In the genomic region with DNA sequence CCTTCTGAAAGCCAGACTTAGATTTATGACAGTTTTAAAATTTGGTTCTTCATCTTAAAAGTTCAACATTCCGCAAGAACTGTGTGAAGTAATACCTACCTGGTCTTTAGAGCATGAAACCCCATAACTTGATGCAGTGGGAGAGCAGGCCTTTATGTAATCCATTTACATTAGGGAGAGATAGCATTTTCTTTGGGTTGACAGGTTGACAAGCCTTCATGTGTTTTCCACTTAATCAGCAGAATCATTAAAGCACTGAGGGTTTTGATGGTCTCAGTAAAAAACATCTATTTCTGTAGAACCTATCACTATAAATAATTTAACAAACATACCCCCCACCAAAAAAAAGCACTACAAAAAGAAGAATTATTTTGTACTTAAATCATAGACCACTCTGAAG, we compare ENCODE assay signal across 33 cellular contexts.
DNase-seq lines count a peak whose midpoint lies in the region; ATAC-seq, FAIRE-seq and TF ChIP-seq lines count a peak whose summit lies in the region.
"Had no signal": no experiment of that assay in that cellular context is flagged by ENCODE, and none has a peak within 500 bp of the region (broad histone marks: within the 10 kb centered on the region; RNA-seq: fewer than 3 reads in every experiment).

No MANE protein-coding gene starts in this region.

- TF ChIP-seq POLR2A in HepG2 (IDR thresholded peaks at IDR 0.05; ENCODE audit: insufficient read depth in 1 of 2, low read depth in 2 of 2, low read length in 2 of 2) (no peak), right lobe of liver (IDR thresholded peaks at IDR 0.05) (no peak), A549 (IDR thresholded peaks at IDR 0.05; ENCODE audit: low read length) (no peak)

- 5% methylated on average over 1 of the region's 1 CpG for WGBS in HepG2 (ENCODE audit: low lambda C conversion rate)
- WGBS in right lobe of liver (ENCODE audit: insufficient coverage, low coverage, low lambda C conversion rate, missing lambda C conversion rate), result 77% methylated on average over 1 of the region's 1 CpG
- WGBS in A549 (ENCODE audit: missing lambda C conversion rate), result 57% methylated on average over 1 of the region's 1 CpG
- no CpG with 5 or more reads among the region's 1 CpG for WGBS in mesendoderm (ENCODE audit: extremely low coverage, insufficient coverage, low lambda C conversion rate)

- H2AK5ac ChIP-seq in mesendoderm (ENCODE audit: low read length), result no peak overlapping the region

- H3K36me3 ChIP-seq in HepG2 (replicated peaks in 1 of 2; ENCODE audit: control insufficient read depth in 1 of 2, insufficient read depth in 2 of 2, low read length in 2 of 2) (no peaks in the 10 kb centered on the region), right lobe of liver (no peaks in the 10 kb centered on the region), mesendoderm (ENCODE audit: control insufficient read depth, insufficient read depth, low read length) (no peaks in the 10 kb centered on the region), neural cell (ENCODE audit: insufficient read depth, low read length) (no peaks in the 10 kb centered on the region)
- H3K36me3 ChIP-seq: BE2C; BLaER1; BLaER1 treated with 17β-estradiol and CSF1 and Interleukin-3, amounts not matched to agents 10 nM and 100 nM had no signal

- H3K9me3 ChIP-seq in HepG2 (ENCODE audit: low read length) (no peaks in the 10 kb centered on the region), right lobe of liver (no peaks in the 10 kb centered on the region), A549 (no peaks in the 10 kb centered on the region), neural cell (ENCODE audit: low read length) (no peaks in the 10 kb centered on the region)
- H3K9me3 ChIP-seq: BE2C; BLaER1; BLaER1 treated with 17β-estradiol and CSF1 and Interleukin-3, amounts not matched to agents 10 nM and 100 nM; Caco-2 had no signal

- intact Hi-C loops in HepG2 (cut with micrococcal nuclease; ENCODE audit: unreplicated experiment) (no loop called here), right lobe of liver (cut with DNase I) (no loop called here)

- no peak overlapping the region for H3K18ac ChIP-seq in mesendoderm (ENCODE audit: low read length)

- H3K4me2 ChIP-seq in HepG2 (ENCODE audit: low read depth, low read length), result no peak overlapping the region
- no peak overlapping the region for H3K4me2 ChIP-seq in A549
- no peak overlapping the region for H3K4me2 ChIP-seq in mesendoderm (ENCODE audit: low read length)
- H3K4me2 ChIP-seq in neural cell (ENCODE audit: low read length), result peak overlapping the region; percentile 53
- H3K4me2 ChIP-seq: BLaER1; BLaER1 treated with 17β-estradiol and CSF1 and Interleukin-3, amounts not matched to agents 10 nM and 100 nM had no signal

- H3F3A ChIP-seq in neural cell (ENCODE audit: insufficient read depth, low read length, poor library complexity, severe bottlenecking), result peaks cover 3% of the 10 kb centered on the region

- H3K23ac ChIP-seq in mesendoderm (ENCODE audit: low read length), result no peak overlapping the region

- H2BK120ac ChIP-seq in mesendoderm (ENCODE audit: low read depth, low read length), result peak overlapping the region; percentile 14

- H4K5ac ChIP-seq in mesendoderm (ENCODE audit: low read length), result no peak overlapping the region

- in situ Hi-C loops in HepG2 (cut with HindIII; ENCODE audit: extremely low pct_ligation_motif_present, low pct_unique_long_range_greater_than_20kb), result no loop called here

- H3K9me2 ChIP-seq in neural cell (ENCODE audit: insufficient read depth, low read length), result no peaks in the 10 kb centered on the region

- TF ChIP-seq RAD21 in HepG2 (CRISPR knock-in tag; IDR thresholded peaks at IDR 0.05) (no peak), A549 (conservative IDR thresholded peaks at IDR 0.05 in 1 of 2, IDR thresholded peaks at IDR 0.05 in 1 of 2) (no peak), neural cell (conservative IDR thresholded peaks at IDR 0.05) (no peak)

- H3K79me2 ChIP-seq in HepG2 (ENCODE audit: insufficient read depth, low read length), result no peaks in the 10 kb centered on the region
- no peaks in the 10 kb centered on the region for H3K79me2 ChIP-seq in mesendoderm (ENCODE audit: control insufficient read depth, insufficient read depth, low read length)
- H3K79me2 ChIP-seq in neural cell (replicated peaks; ENCODE audit: insufficient read depth, low read length), result no peaks in the 10 kb centered on the region

- no peak for DNase-seq in HepG2 (ENCODE audit: low spot score)
- DNase-seq in right lobe of liver, result no peak
- no peak for DNase-seq in A549 (ENCODE audit: low read depth in 1 of 2, low spot score in 1 of 2)
- DNase-seq in mesendoderm, result no peak
- no peak for DNase-seq in DMS53 (lab: John Stamatoyannopoulos, UW)
- no peak for DNase-seq in NCI-H1436 (lab: John Stamatoyannopoulos, UW)
- no peak for DNase-seq in substantia nigra (lab: John Stamatoyannopoulos, UW)
- DNase-seq: 8988T; ACHN; AML-193; BE2C; C1 segment of cervical spinal cord; Caco-2; Calu3; CD4-positive, alpha-beta memory T cell; CD4-positive, alpha-beta T cell; CD4-positive, CD25-positive, alpha-beta regulatory T cell; CD8-positive, alpha-beta memory T cell; CD8-positive, alpha-beta T cell; COR-L47; DMS 273 treated with DMSO at 0.1 percent for 48 hours; DMS153; DMS79; DMS79 treated with DMSO at 0.1 percent for 48 hours; DND-41; EL had no signal

- ATAC-seq in HepG2 (no peak), right lobe of liver (no peak), A549 (no peak)
- ATAC-seq: CD8-positive, alpha-beta T cell had no signal

- no peak for TF ChIP-seq CTCF in HepG2 (CRISPR knock-in tag; IDR thresholded peaks at IDR 0.05)
- TF ChIP-seq CTCF in right lobe of liver (IDR thresholded peaks at IDR 0.05), result no peak
- no peak for TF ChIP-seq CTCF in A549 (IDR thresholded peaks at IDR 0.05)
- no peak for TF ChIP-seq CTCF in neural cell (IDR thresholded peaks at IDR 0.05; ENCODE audit: poor library complexity, severe bottlenecking)

- H3K4ac ChIP-seq in mesendoderm (ENCODE audit: low read depth, low read length), result no peak overlapping the region

- no peak overlapping the region for H2AFZ ChIP-seq in HepG2 (ENCODE audit: low read length)
- H2AFZ ChIP-seq in neural cell (ENCODE audit: low read depth, low read length), result no peak overlapping the region

- no peaks in the 10 kb centered on the region for H3K79me1 ChIP-seq in mesendoderm (ENCODE audit: low read length)

- no peak overlapping the region for H3K27ac ChIP-seq in HepG2 (ENCODE audit: extremely low read length, insufficient read depth, low read length)
- H3K27ac ChIP-seq in right lobe of liver, result no peak overlapping the region
- no peak overlapping the region for H3K27ac ChIP-seq in A549
- H3K27ac ChIP-seq in mesendoderm (ENCODE audit: low read depth, low read length), result no peak overlapping the region
- peak overlapping the region; percentile 52 for H3K27ac ChIP-seq in neural cell (ENCODE audit: low read length)
- no peak overlapping the region for H3K27ac ChIP-seq in substantia nigra (ENCODE audit: low read depth, low read length, poor library complexity, severe bottlenecking)
- H3K27ac ChIP-seq: 22Rv1; BLaER1; BLaER1 treated with 17β-estradiol and CSF1 and Interleukin-3, amounts not matched to agents 10 nM and 100 nM; C4-2B had no signal

- POLR2A ChIA-PET in HepG2 (lab: Yijun Ruan, JAX), result no interaction called here
- POLR2A ChIA-PET in A549 (lab: Yijun Ruan, JAX), result no interaction called here

- H2BK5ac ChIP-seq in mesendoderm (ENCODE audit: low read length), result no peak overlapping the region

- BruUV-seq in HepG2 (replicated peaks; lab: Mats Ljungman, UMichigan), result no TSS peak

- H2BK15ac ChIP-seq in mesendoderm (replicated peaks; ENCODE audit: low read depth), result no peak overlapping the region

- no peak overlapping the region for H4K8ac ChIP-seq in mesendoderm (ENCODE audit: low read depth, low read length)

- H3K27me3 ChIP-seq in HepG2 (ENCODE audit: control insufficient read depth in 1 of 2, insufficient read depth in 2 of 2, low read length in 2 of 2) (no peaks in the 10 kb centered on the region), right lobe of liver (no peaks in the 10 kb centered on the region), mesendoderm (ENCODE audit: insufficient read depth, low read length, poor library complexity) (no peaks in the 10 kb centered on the region), neural cell (ENCODE audit: insufficient read depth, low read depth, low read length) (no peaks in the 10 kb centered on the region)
- H3K27me3 ChIP-seq: BE2C; BLaER1; BLaER1 treated with 17β-estradiol and CSF1 and Interleukin-3, amounts not matched to agents 10 nM and 100 nM had no signal

- H3K9ac ChIP-seq in HepG2 (ENCODE audit: insufficient read depth, low read depth, low read length), result no peak overlapping the region
- H3K9ac ChIP-seq in mesendoderm (ENCODE audit: low read length), result no peak overlapping the region
- no peak overlapping the region for H3K9ac ChIP-seq in neural cell (ENCODE audit: low read length)
- H3K9ac ChIP-seq: BLaER1; BLaER1 treated with 17β-estradiol and CSF1 and Interleukin-3, amounts not matched to agents 10 nM and 100 nM had no signal

- H3K4me1 ChIP-seq in HepG2 (ENCODE audit: insufficient read depth, low read length), result no peaks in the 10 kb centered on the region
- H3K4me1 ChIP-seq in right lobe of liver, result no peaks in the 10 kb centered on the region
- no peaks in the 10 kb centered on the region for H3K4me1 ChIP-seq in A549
- no peaks in the 10 kb centered on the region for H3K4me1 ChIP-seq in mesendoderm (ENCODE audit: control insufficient read depth, low read depth, low read length)
- H3K4me1 ChIP-seq: BE2C; BLaER1; BLaER1 treated with 17β-estradiol and CSF1 and Interleukin-3, amounts not matched to agents 10 nM and 100 nM; Caco-2 had no signal

- H4K20me1 ChIP-seq in HepG2 (ENCODE audit: insufficient read depth, low read length), result no peaks in the 10 kb centered on the region
- H4K20me1 ChIP-seq in neural cell (ENCODE audit: insufficient read depth), result no peaks in the 10 kb centered on the region
- H4K20me1 ChIP-seq: BLaER1; BLaER1 treated with 17β-estradiol and CSF1 and Interleukin-3, amounts not matched to agents 10 nM and 100 nM had no signal

- TF ChIP-seq EP300 in HepG2 (IDR thresholded peaks at IDR 0.05; ENCODE audit: low read depth in 2 of 2, low read length in 2 of 2) (no peak), HepG2 (CRISPR knock-in tag; IDR thresholded peaks at IDR 0.05; ENCODE audit: borderline replicate concordance) (no peak), A549 (IDR thresholded peaks at IDR 0.05) (no peak), neural cell (conservative IDR thresholded peaks at IDR 0.05; ENCODE audit: poor library complexity, severe bottlenecking) (peak; percentile 84)

- FAIRE-seq in HepG2 (lab: Jason Lieb, UNC) (no peak), A549 (lab: Jason Lieb, UNC) (no peak)
- FAIRE-seq: A204.1, D721Med had no signal

- CTCF ChIA-PET in HepG2 (lab: Yijun Ruan, JAX; ENCODE audit: low intra/inter-chr PET ratio, low total read pairs) (no interaction called here), A549 (lab: Yijun Ruan, JAX) (no interaction called here)

- H3K4me3 ChIP-seq in HepG2 (replicated peaks in 1 of 3; ENCODE audit: insufficient read depth in 1 of 3, low read depth in 2 of 3, low read length in 3 of 3) (no peak overlapping the region), right lobe of liver (no peak overlapping the region), A549 (no peak overlapping the region), mesendoderm (ENCODE audit: low read length) (no peak overlapping the region), neural cell (ENCODE audit: low read length) (no peak overlapping the region)
- H3K4me3 ChIP-seq: BLaER1; BLaER1 treated with 17β-estradiol and CSF1 and Interleukin-3, amounts not matched to agents 10 nM and 100 nM had no signal

- no peak overlapping the region for H3K56ac ChIP-seq in mesendoderm (ENCODE audit: low read length)
